Comparison of ENCODE assay signal across 8 cellular contexts in genomic region chr7:155644178-155644970, GRCh38. TPM values are rescaled to one million over a fixed set of nuclear protein-coding genes. Genes with fewer than 3 reads are reported as not detected.
DNase-seq lines count a peak whose midpoint lies in the region; FAIRE-seq and TF ChIP-seq lines count a peak whose summit lies in the region.

RBM33 (plus strand) TSS chr7:155644661; CDS start chr7:155644877, 216 bp downstream.

- H3K4ac ChIP-seq in neuronal stem cell (ENCODE audit: low read length), result peak within 1 kb of the TSS; percentile 90

- H3K79me1 ChIP-seq in neuronal stem cell (ENCODE audit: low read depth, low read length), result peaks cover 3% of the 10 kb centered on the region

- peak within 1 kb of the TSS; percentile 73 for H3K4me2 ChIP-seq in MM.1S (ENCODE audit: low read depth, low read length)
- H3K4me2 ChIP-seq in neuronal stem cell (ENCODE audit: insufficient read depth, low read length, poor library complexity, severe bottlenecking), result peak within 1 kb of the TSS; percentile 70

- WGBS in neuronal stem cell (ENCODE audit: extremely low coverage in 2 of 2, insufficient read length in 2 of 2, insufficient replicate concordance in 1 of 2), 2 donors, result no CpG with 5 or more reads among the region's 85 CpGs

- no peaks in the 10 kb centered on the region for H4K20me1 ChIP-seq in MM.1S (ENCODE audit: insufficient read depth, low read length)

- H2BK15ac ChIP-seq in neuronal stem cell (ENCODE audit: low read length), result peak within 1 kb of the TSS; percentile 45

- H3K79me2 ChIP-seq in MM.1S (ENCODE audit: low read length), result peaks cover 58% of the 10 kb centered on the region

- H2BK12ac ChIP-seq in neuronal stem cell (ENCODE audit: low read length), result no peak within 1 kb of the TSS

- H2BK120ac ChIP-seq in neuronal stem cell (ENCODE audit: low read depth, low read length), result peak within 1 kb of the TSS; percentile 57

- H3K36me3 ChIP-seq in MM.1S (replicated peaks; ENCODE audit: insufficient read depth, low read length) (peaks cover 48% of the 10 kb centered on the region), SJSA1 (peaks cover 65% of the 10 kb centered on the region), neuronal stem cell (replicated peaks in 1 of 2; ENCODE audit: control insufficient read depth in 2 of 2, insufficient read depth in 2 of 2, low read length in 2 of 2) (peaks cover 12 to 58% of the 10 kb centered on the region in 2 donors), subcutaneous abdominal adipose tissue (ENCODE audit: control insufficient read depth in 5 of 5, insufficient read depth in 5 of 5, low read length in 5 of 5) (peaks cover 3 to 17% (median 6%) of the 10 kb centered on the region in 5 donors)

- H3K18ac ChIP-seq in neuronal stem cell (ENCODE audit: low read length), result peak within 1 kb of the TSS; percentile 99

- H3K4me1 ChIP-seq in MM.1S (ENCODE audit: low read length) (peaks cover 16% of the 10 kb centered on the region), SJSA1 (replicated peaks) (peaks cover 15% of the 10 kb centered on the region), neuronal stem cell (ENCODE audit: control insufficient read depth in 2 of 2, insufficient read depth in 1 of 2, low read depth in 1 of 2, low read length in 2 of 2) (peaks cover 0 to 6% of the 10 kb centered on the region in 2 donors), subcutaneous abdominal adipose tissue (ENCODE audit: control insufficient read depth in 5 of 5, insufficient read depth in 5 of 5, low read length in 5 of 5) (peaks cover 5 to 28% (median 25%) of the 10 kb centered on the region in 5 donors)

- H3F3A ChIP-seq in MM.1S (ENCODE audit: insufficient read depth, low read length), result peaks cover 7% of the 10 kb centered on the region

- peak within 1 kb of the TSS; percentile 69 for H4K91ac ChIP-seq in neuronal stem cell (ENCODE audit: low read depth, low read length, poor library complexity)

- no peaks in the 10 kb centered on the region for H3K9me2 ChIP-seq in MM.1S (replicated peaks; ENCODE audit: insufficient read depth, low read length)

- H2AK5ac ChIP-seq in neuronal stem cell (ENCODE audit: low read depth, low read length), result peak within 1 kb of the TSS; percentile 97

- peak within 1 kb of the TSS; percentile 43 for H2BK5ac ChIP-seq in neuronal stem cell (ENCODE audit: low read length)

- H4K8ac ChIP-seq in neuronal stem cell (ENCODE audit: low read depth, low read length), result no peak within 1 kb of the TSS

- H3K27ac ChIP-seq in MM.1S (ENCODE audit: low read length) (peak within 1 kb of the TSS; percentile 88), SJSA1 (peak within 1 kb of the TSS; percentile 95), neuronal stem cell (replicated peaks; ENCODE audit: low read length) (peak within 1 kb of the TSS; percentile 98), subcutaneous abdominal adipose tissue (ENCODE audit: low read depth, low read length) (peak within 1 kb of the TSS; percentile 84)

- H3K4me3 ChIP-seq in MM.1S (ENCODE audit: low read length) (peak within 1 kb of the TSS; percentile 82), SJSA1 (peak within 1 kb of the TSS; percentile 99), neuronal stem cell (ENCODE audit: low read length in 2 of 2) (peak within 1 kb of the TSS; percentile 99 to 100), subcutaneous abdominal adipose tissue (ENCODE audit: low read depth in 1 of 5, low read length in 5 of 5) (peak within 1 kb of the TSS; percentile 91 to 100 (median 99))

- H3K14ac ChIP-seq in neuronal stem cell (ENCODE audit: low read length), result peak within 1 kb of the TSS; percentile 99

- peak within 1 kb of the TSS; percentile 94 for H2AFZ ChIP-seq in MM.1S (ENCODE audit: low read length)
- peak within 1 kb of the TSS; percentile 99 for H2AFZ ChIP-seq in neuronal stem cell (ENCODE audit: low read length)

- H3K9me3 ChIP-seq in MM.1S (replicated peaks; ENCODE audit: insufficient read depth, low read length) (no peaks in the 10 kb centered on the region; the same call in 1 of the 2 replicates), SJSA1 (replicated peaks) (peaks cover 15% of the 10 kb centered on the region), neuronal stem cell (replicated peaks in 1 of 2; ENCODE audit: control insufficient read depth in 2 of 2, insufficient read depth in 1 of 2, low read depth in 1 of 2, low read length in 2 of 2) (peaks cover 11 to 58% of the 10 kb centered on the region in 2 donors), subcutaneous abdominal adipose tissue (ENCODE audit: control insufficient read depth in 5 of 5, low read length in 5 of 5) (peaks cover 2 to 14% (median 12%) of the 10 kb centered on the region in 5 donors)

- no peak for FAIRE-seq in frontal cortex (lab: Jason Lieb, UNC)

- H3K27me3 ChIP-seq in MM.1S (replicated peaks; ENCODE audit: insufficient read depth, low read length) (no peaks in the 10 kb centered on the region), SJSA1 (replicated peaks) (no peaks in the 10 kb centered on the region), neuronal stem cell (ENCODE audit: control insufficient read depth in 3 of 3, insufficient read depth in 3 of 3, low read depth in 1 of 3, low read length in 3 of 3) (no peaks in the 10 kb centered on the region), subcutaneous abdominal adipose tissue (ENCODE audit: control insufficient read depth in 5 of 5, insufficient read depth in 4 of 5, low read length in 5 of 5) (no peaks in the 10 kb centered on the region)

- no peak for TF ChIP-seq CTCF in MM.1S (IDR thresholded peaks at IDR 0.05; ENCODE audit: low read length)

- DNase-seq in GF-D8 (lab: John Stamatoyannopoulos, UW) (peak; percentile 62), HCEC 1CT (peak; percentile 86), MM.1S (peak; percentile 89), SJSA1 (ENCODE audit: low read depth in 1 of 2, low spot score in 2 of 2) (peak; percentile 76 to 90), frontal cortex (ENCODE audit: low spot score in 2 of 2) (peak; percentile 86 to 91), neuronal stem cell (ENCODE audit: low spot score) (peak; percentile 82)
- DNase-seq in activated naive CD4-positive, alpha-beta T cell (lab: John Stamatoyannopoulos, UW), result peak; percentile 47 to 76 (median 64)

- H3K23ac ChIP-seq in neuronal stem cell (ENCODE audit: low read depth, low read length, poor library complexity), result peak within 1 kb of the TSS; percentile 83

- H3K9ac ChIP-seq in MM.1S (ENCODE audit: low read length), result peak within 1 kb of the TSS; percentile 95
- peak within 1 kb of the TSS; percentile 98 for H3K9ac ChIP-seq in neuronal stem cell (ENCODE audit: low read depth, low read length, poor library complexity)
- H3K9ac ChIP-seq in subcutaneous abdominal adipose tissue (ENCODE audit: low read length in 5 of 5), result peak within 1 kb of the TSS; percentile 91 to 99 (median 98)

RNA-seq across cellular contexts. Expression of gene RBM33, which starts in this region (rescaled TPM):
- 27.2 and 37.4 TPM in 2 replicates for total RNA-seq in SJSA1 (2014; rRNA removed; shearing (Covaris generic))
- total RNA-seq in frontal cortex, result 44.4 TPM
- 39.8 TPM for polyA plus RNA-seq in neuronal stem cell (2013, experiment 1 of 2)
- polyA plus RNA-seq in neuronal stem cell (2013, experiment 2 of 2), result 40.0 TPM

Comparison
In these comparisons a context has a peak if more than half of its experiments do, and no peak if none do; other contexts are left out.
1. Peak in every context shown above with its lines: DNase-seq, H3K4me3 ChIP-seq and H3K27ac ChIP-seq.